In genomic region chr4:78267790-78268189, GRCh38 we compare ENCODE assay signal across 1 cellular context.
TF ChIP-seq lines count a peak whose summit lies in the region.

No MANE protein-coding gene starts in this region.

TF ChIP-seq in H1, 55 proteins besides CTCF, POLR2A, EP300 and RAD21:
- no peak for TF ChIP-seq HDAC6 (IDR thresholded peaks at IDR 0.05; ENCODE audit: low read depth, low read length)
- no peak for TF ChIP-seq PHF8 (conservative IDR thresholded peaks at IDR 0.05; ENCODE audit: low read depth, low read length)
- TF ChIP-seq SP1 (IDR thresholded peaks at IDR 0.05; ENCODE audit: low read depth, low read length): no peak
- no peak for TF ChIP-seq SP4 (IDR thresholded peaks at IDR 0.05; ENCODE audit: low read length)
- no peak for TF ChIP-seq KDM4A (IDR thresholded peaks at IDR 0.05; ENCODE audit: low read depth, low read length, severe bottlenecking)
- TF ChIP-seq TCF12 (IDR thresholded peaks at IDR 0.05; ENCODE audit: low read depth, low read length): no peak
- no peak for TF ChIP-seq FOSL1 (IDR thresholded peaks at IDR 0.05; ENCODE audit: insufficient read depth, low read depth, low read length)
- no peak for TF ChIP-seq BRCA1 (IDR thresholded peaks at IDR 0.05; ENCODE audit: low read depth, low read length)
- no peak for TF ChIP-seq HDAC2 (IDR thresholded peaks at IDR 0.05; ENCODE audit: borderline replicate concordance in 1 of 2, low read depth in 2 of 2, low read length in 2 of 2)
- no peak for TF ChIP-seq GTF2F1 (IDR thresholded peaks at IDR 0.05; ENCODE audit: borderline replicate concordance, low read depth, low read length)
- TF ChIP-seq TAF7 (optimal IDR thresholded peaks at IDR 0.05; ENCODE audit: borderline replicate concordance, low read depth, low read length): no peak
- TF ChIP-seq NANOG (IDR thresholded peaks at IDR 0.05; ENCODE audit: insufficient read depth, low read depth, low read length, poor library complexity, severe bottlenecking): no peak
- no peak for TF ChIP-seq BCL11A (IDR thresholded peaks at IDR 0.05; ENCODE audit: low read depth in 2 of 2, low read length in 2 of 2)
- TF ChIP-seq ATF3 (IDR thresholded peaks at IDR 0.05; ENCODE audit: insufficient read depth, low read depth, low read length): no peak
- no peak for TF ChIP-seq POLR2AphosphoS5 (IDR thresholded peaks at IDR 0.05; ENCODE audit: low read depth, low read length)
- TF ChIP-seq E2F6 (IDR thresholded peaks at IDR 0.05): no peak
- no peak for TF ChIP-seq RNF2 (IDR thresholded peaks at IDR 0.05; ENCODE audit: borderline replicate concordance, low read depth, low read length, missing control alignments, poor library complexity, severe bottlenecking)
- TF ChIP-seq SIX5 (IDR thresholded peaks at IDR 0.05; ENCODE audit: low read depth, low read length): no peak
- no peak for TF ChIP-seq EGR1 (IDR thresholded peaks at IDR 0.05; ENCODE audit: borderline replicate concordance, low read depth, low read length)
TF ChIP-seq in H1: peak in this region for 0.
